2 cellular contexts compared by ENCODE assay signal in genomic region chr16:81804134-81804610, GRCh38.
TF ChIP-seq lines count a peak whose summit lies in the region.

No MANE protein-coding gene starts in this region.

TF ChIP-seq in GM12878, 131 proteins besides CTCF, POLR2A, EP300 and RAD21 (continues in another document):
- no peak for TF ChIP-seq MAX (IDR thresholded peaks at IDR 0.05; ENCODE audit: low read depth, low read length)
- no peak for TF ChIP-seq SKIL (IDR thresholded peaks at IDR 0.05; ENCODE audit: low read depth, poor library complexity, severe bottlenecking)
- 0 out of 2 replicates have a peak, but pooled peaks have one; percentile 12 for TF ChIP-seq TCF7 (IDR thresholded peaks at IDR 0.05; ENCODE audit: borderline replicate concordance)
- TF ChIP-seq REST (IDR thresholded peaks at IDR 0.05; ENCODE audit: low read depth, low read length): no peak
- TF ChIP-seq CBX5 (IDR thresholded peaks at IDR 0.05; ENCODE audit: low read depth): peak; percentile 94
- TF ChIP-seq NBN (IDR thresholded peaks at IDR 0.05): no peak
- TF ChIP-seq TCF12 (IDR thresholded peaks at IDR 0.05; ENCODE audit: low read depth, low read length): 0 out of 2 replicates have a peak, but pooled peaks have one; percentile 5
- TF ChIP-seq RUNX3 (IDR thresholded peaks at IDR 0.05; ENCODE audit: low read length): peak; percentile 88
- peak; percentile 32; the same call in 1 of the 2 replicates for TF ChIP-seq EED (IDR thresholded peaks at IDR 0.05; ENCODE audit: low read depth)
- no peak for TF ChIP-seq RB1 (IDR thresholded peaks at IDR 0.05; ENCODE audit: borderline replicate concordance)
- no peak for TF ChIP-seq SUPT20H (IDR thresholded peaks at IDR 0.05; ENCODE audit: borderline replicate concordance, control insufficient read depth, low read depth, low read length)
- TF ChIP-seq IKZF1 (conservative IDR thresholded peaks at IDR 0.05): 0 out of 2 replicates have a peak, but pooled peaks have one; percentile 38
- no peak for TF ChIP-seq SREBF2 (IDR thresholded peaks at IDR 0.05; ENCODE audit: low read length)
- TF ChIP-seq ZNF592 (IDR thresholded peaks at IDR 0.05): no peak
- TF ChIP-seq IRF5 (IDR thresholded peaks at IDR 0.05; ENCODE audit: borderline replicate concordance): no peak
- no peak for TF ChIP-seq POLR2AphosphoS2 (IDR thresholded peaks at IDR 0.05; ENCODE audit: low read depth, low read length)

TF ChIP-seq in GM23338, 12 proteins besides CTCF, POLR2A, EP300 and RAD21:
- TF ChIP-seq EZH2 (IDR thresholded peaks at IDR 0.05; ENCODE audit: low read depth, unreplicated experiment) (no peak), REST (IDR thresholded peaks at IDR 0.05; ENCODE audit: unreplicated experiment) (no peak), POLR2AphosphoS5 (IDR thresholded peaks at IDR 0.05; ENCODE audit: low read depth) (no peak), JUNB (IDR thresholded peaks at IDR 0.05; ENCODE audit: unreplicated experiment) (no peak), CREB1 (CRISPR knock-in tag; IDR thresholded peaks at IDR 0.05; ENCODE audit: low read depth) (no peak), ETS1 (IDR thresholded peaks at IDR 0.05) (no peak), EZH2phosphoT487 (IDR thresholded peaks at IDR 0.05; ENCODE audit: unreplicated experiment) (no peak), STAT1 (IDR thresholded peaks at IDR 0.05; ENCODE audit: unreplicated experiment) (no peak)
